ENCODE assay signal across 8 cellular contexts in the genomic region with DNA sequence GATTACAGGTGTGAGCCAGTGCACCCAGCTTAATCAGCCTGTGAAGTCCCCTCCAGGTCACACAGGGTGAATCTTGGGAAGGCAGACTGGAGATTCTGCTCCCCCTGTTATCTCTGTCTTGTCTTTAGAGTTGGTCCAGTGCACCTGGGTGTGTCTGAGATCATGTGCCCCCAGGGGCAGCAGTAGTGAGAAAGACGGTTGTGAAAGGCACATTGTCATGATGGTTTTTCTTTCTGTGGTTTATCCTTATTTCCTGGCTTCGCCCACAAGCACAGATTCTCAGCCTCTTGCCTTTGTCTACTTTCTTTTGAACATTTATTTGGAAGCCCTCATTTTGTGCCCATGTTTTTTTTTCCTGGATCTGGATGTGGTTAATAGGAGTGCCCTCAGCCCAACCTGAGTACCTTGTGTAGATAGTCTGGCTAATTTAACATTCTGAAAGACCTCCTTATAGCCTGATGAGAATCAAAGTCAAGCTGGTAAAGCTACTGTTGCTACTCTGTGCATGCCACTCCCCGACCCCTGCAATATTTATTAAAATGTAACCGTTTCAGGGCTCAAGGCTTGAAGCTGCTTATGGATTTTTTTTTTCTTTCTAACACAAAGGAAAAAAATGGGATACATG. TPM values are rescaled to one million over a fixed set of nuclear protein-coding genes. Genes with fewer than 3 reads are reported as not detected.
A peak's percentile ranks its signal among the peaks of the same experiment; 100 is the strongest.
DNase-seq lines count a peak whose midpoint lies in the region; ATAC-seq and TF ChIP-seq lines count a peak whose summit lies in the region.

No MANE protein-coding gene starts in this region.

- H3K9me3 Mint-ChIP-seq in effector memory CD8-positive, alpha-beta T cell: no peaks in the 10 kb centered on the region

- intact Hi-C loops in lower leg skin (cut with DNase I; ENCODE audit: low total_unique reads): no loop called here

- peak overlapping the region in 1 of 2 donors; percentile 40 for H3K4me3 Mint-ChIP-seq in effector memory CD8-positive, alpha-beta T cell

- no peaks in the 10 kb centered on the region for H3K27me3 Mint-ChIP-seq in effector memory CD8-positive, alpha-beta T cell

- peak; percentile 73 for ATAC-seq in GM18499 (IDR thresholded peaks at IDR 0.05; ENCODE audit: insufficient read depth, unreplicated experiment)
- ATAC-seq in effector memory CD8-positive, alpha-beta T cell (replicated peaks): peak; percentile 36

- peak; percentile 37 for DNase-seq in H4 (ENCODE audit: low spot score)
- DNase-seq in MV-4-11 (lab: John Stamatoyannopoulos, UW): peak; percentile 74
- no peak for DNase-seq in effector memory CD8-positive, alpha-beta T cell
- DNase-seq in NCI-H1105 (lab: John Stamatoyannopoulos, UW): no peak
- no peak for DNase-seq in stimulated activated CD4-positive, alpha-beta T cell treated with anti-CD3 and anti-CD28 coated beads, Interleukin-4, amount 100 ng/mL, for 24 hours
- no peak for DNase-seq in DMS53 treated with DMSO at 0.1 percent for 48 hours (lab: John Stamatoyannopoulos, UW; ENCODE audit: unreplicated experiment)
- no peak for DNase-seq in lower leg skin (ENCODE audit: low spot score in 2 of 2)

- no peak for TF ChIP-seq POLR2A in lower leg skin (IDR thresholded peaks at IDR 0.05)

- H3K4me3 ChIP-seq in lower leg skin (ENCODE audit: low read depth, poor library complexity, severe bottlenecking): no peak overlapping the region

- H3K27ac Mint-ChIP-seq in effector memory CD8-positive, alpha-beta T cell: peak overlapping the region in 1 of 2 donors; percentile 14

- 60 to 67% methylated on average over 4 of the region's 4 CpGs for WGBS in lower leg skin, 2 donors

- peaks cover 18 to 28% of the 10 kb centered on the region in 2 donors for H3K4me1 Mint-ChIP-seq in effector memory CD8-positive, alpha-beta T cell (ENCODE audit: low read depth in 2 of 2)

- H3K36me3 Mint-ChIP-seq in effector memory CD8-positive, alpha-beta T cell (ENCODE audit: insufficient read depth): peaks cover 2% of the 10 kb centered on the region

- TF ChIP-seq CTCF in lower leg skin (IDR thresholded peaks at IDR 0.05): no peak

RNA-seq across cellular contexts. Expression of gene UCK2, which starts 23.7 kb away (rescaled TPM):
- total RNA-seq in H4 (2014; rRNA removed; shearing (Covaris generic)): 71.4 and 78.9 TPM in 2 replicates
- 10 to 100 TPM; 40.3 to 47.8 (median 42.2) TPM for total RNA-seq in lower leg skin

Comparison
In these comparisons a context has a peak if more than half of its experiments do, and no peak if none do; other contexts are left out.
1. DNase-seq: peak in H4 (single experiment) and MV-4-11 (single experiment); none in effector memory CD8-positive, alpha-beta T cell (0 of 3), NCI-H1105 (single experiment), stimulated activated CD4-positive, alpha-beta T cell treated with anti-CD3 and anti-CD28 coated beads, Interleukin-4, amount 100 ng/mL, for 24 hours (single experiment), DMS53 treated with DMSO at 0.1 percent for 48 hours (single experiment) and lower leg skin (0 of 2).